Comparison of ENCODE assay signal across 10 cellular contexts in genomic region chr22:30059346-30060020, GRCh38. TPM values are rescaled to one million over a fixed set of nuclear protein-coding genes. Genes with fewer than 3 reads are reported as not detected.
"Had no signal": no experiment of that assay in that cellular context is flagged by ENCODE, and none has a peak within 500 bp of the region (broad histone marks: within the 10 kb centered on the region; RNA-seq: fewer than 3 reads in every experiment).

No MANE protein-coding gene starts in this region.

RNA-seq across cellular contexts. Expression of gene HORMAD2, which starts 20.8 kb away (rescaled TPM):
- total RNA-seq: activated naive CD4-positive, alpha-beta T cell treated with anti-CD3 and anti-CD28 coated beads for 36 hours; activated naive CD8-positive, alpha-beta T cell treated with anti-CD3 and anti-CD28 coated beads for 36 hours; activated T-cell treated with anti-CD3 and anti-CD28 coated beads, Interleukin-2, amount 50 U/mL, for 4 hours; adrenal gland; aorta; ascending aorta; body of pancreas; breast epithelium; cardiac muscle cell; chondrocyte had no signal
- polyA plus RNA-seq: adrenal gland, aorta, cardiac muscle cell had no signal
